Comparison of ENCODE assay signal across 15 cellular contexts in the genomic region with DNA sequence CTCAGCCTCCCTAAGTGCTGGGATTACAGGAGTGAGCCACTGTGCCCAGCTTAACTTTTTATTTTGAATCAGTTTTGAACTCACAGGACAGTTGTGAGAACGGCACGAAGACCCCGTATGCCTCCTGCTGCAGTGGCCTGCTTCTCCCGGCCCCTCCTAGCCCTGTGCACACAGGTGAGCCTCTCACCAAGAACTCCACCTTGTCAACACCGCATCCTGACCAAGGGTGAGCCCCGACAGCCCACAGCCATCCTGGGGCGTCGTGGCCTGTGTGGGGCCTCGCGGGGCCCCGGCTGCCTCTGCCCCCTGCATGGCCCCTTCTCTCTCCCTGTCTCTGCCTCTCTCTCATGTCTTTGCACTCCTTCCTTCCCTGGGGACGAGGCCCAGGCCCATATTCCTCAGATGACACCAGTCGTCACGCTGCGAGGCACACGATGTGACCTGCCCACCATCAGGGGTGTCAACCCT. TPM values are rescaled to one million over a fixed set of nuclear protein-coding genes. Genes with fewer than 3 reads are reported as not detected.
DNase-seq lines count a peak whose midpoint lies in the region; ATAC-seq and TF ChIP-seq lines count a peak whose summit lies in the region.
"Had no signal": no experiment of that assay in that cellular context is flagged by ENCODE, and none has a peak within 500 bp of the region (broad histone marks: within the 10 kb centered on the region; RNA-seq: fewer than 3 reads in every experiment).

No MANE protein-coding gene starts in this region.

- H3K27me3 Mint-ChIP-seq in activated CD4-positive, alpha-beta memory T cell treated with anti-CD3 and anti-CD28 coated beads, Interleukin-2, amount 10 ng/mL, durations not matched to agents 7 days and 5 days, result no peaks in the 10 kb centered on the region
- no peaks in the 10 kb centered on the region for H3K27me3 Mint-ChIP-seq in activated CD4-positive, alpha-beta memory T cell treated with anti-CD3 and anti-CD28 coated beads for 36 hours
- no peaks in the 10 kb centered on the region; the same call in 1 of the 2 replicates for H3K27me3 Mint-ChIP-seq in WTC11 (ENCODE audit: low read depth)
- H3K27me3 Mint-ChIP-seq in memory B cell, result no peaks in the 10 kb centered on the region
- no peaks in the 10 kb centered on the region for H3K27me3 Mint-ChIP-seq in type B pancreatic cell

- POLR2A ChIA-PET in activated CD4-positive, alpha-beta memory T cell treated with anti-CD3 and anti-CD28 coated beads, Interleukin-2, amount 10 ng/mL, durations not matched to agents 7 days and 5 days (lab: Charles Lee), result no interaction called here
- POLR2A ChIA-PET in activated CD4-positive, alpha-beta memory T cell treated with anti-CD3 and anti-CD28 coated beads for 36 hours (lab: Charles Lee), result no interaction called here
- POLR2A ChIA-PET in WTC11 (lab: Charles Lee), result no interaction called here

- CTCF ChIA-PET in activated CD4-positive, alpha-beta memory T cell treated with anti-CD3 and anti-CD28 coated beads, Interleukin-2, amount 10 ng/mL, durations not matched to agents 7 days and 5 days (lab: Charles Lee), result no interaction called here
- CTCF ChIA-PET in activated CD4-positive, alpha-beta memory T cell treated with anti-CD3 and anti-CD28 coated beads for 36 hours (lab: Charles Lee), result no interaction called here
- CTCF ChIA-PET in WTC11 (lab: Charles Lee), result no interaction called here

- H3K4me3 Mint-ChIP-seq in activated CD4-positive, alpha-beta memory T cell treated with anti-CD3 and anti-CD28 coated beads, Interleukin-2, amount 10 ng/mL, durations not matched to agents 7 days and 5 days, result no peak overlapping the region
- H3K4me3 Mint-ChIP-seq in activated CD4-positive, alpha-beta memory T cell treated with anti-CD3 and anti-CD28 coated beads for 36 hours, result no peak overlapping the region
- H3K4me3 Mint-ChIP-seq in WTC11 (no peak overlapping the region), memory B cell (no peak overlapping the region), type B pancreatic cell (peak overlapping the region; percentile 59)

- peak; percentile 2 for DNase-seq in activated CD4-positive, alpha-beta memory T cell treated with anti-CD3 and anti-CD28 coated beads, Interleukin-2, amount 10 ng/mL, durations not matched to agents 7 days and 5 days
- DNase-seq in activated CD4-positive, alpha-beta memory T cell treated with anti-CD3 and anti-CD28 coated beads for 36 hours, result no peak
- DNase-seq in WTC11 (ENCODE audit: low spot score) (no peak), memory B cell (ENCODE audit: low spot score in 2 of 2) (no peak), type B pancreatic cell (ENCODE audit: extremely low spot score, unreplicated experiment) (no peak), NCI-H187 treated with DMSO at 0.1 percent for 48 hours (lab: John Stamatoyannopoulos, UW) (no peak), NCI-H526 (lab: John Stamatoyannopoulos, UW) (no peak)
- DNase-seq: COR-L47, DMS153, NCI-H1436, NCI-H2081, NCI-H2227 treated with DMSO at 0.1 percent for 48 hours, PC-9 had no signal

- H3K27ac Mint-ChIP-seq in activated CD4-positive, alpha-beta memory T cell treated with anti-CD3 and anti-CD28 coated beads, Interleukin-2, amount 10 ng/mL, durations not matched to agents 7 days and 5 days, result no peak overlapping the region
- H3K27ac Mint-ChIP-seq in activated CD4-positive, alpha-beta memory T cell treated with anti-CD3 and anti-CD28 coated beads for 36 hours, result no peak overlapping the region
- H3K27ac Mint-ChIP-seq in WTC11, result peak overlapping the region; percentile 95; the same call in 1 of the 2 replicates
- peak overlapping the region; percentile 18 for H3K27ac Mint-ChIP-seq in memory B cell
- no peak overlapping the region for H3K27ac Mint-ChIP-seq in type B pancreatic cell

- intact Hi-C loops in activated CD4-positive, alpha-beta memory T cell treated with anti-CD3 and anti-CD28 coated beads for 36 hours (cut with micrococcal nuclease), result no loop called here

- TF ChIP-seq CTCF in WTC11 (IDR thresholded peaks at IDR 0.05) (no peak), type B pancreatic cell (conservative IDR thresholded peaks at IDR 0.05) (no peak)

- no peaks in the 10 kb centered on the region for H3K36me3 Mint-ChIP-seq in activated CD4-positive, alpha-beta memory T cell treated with anti-CD3 and anti-CD28 coated beads, Interleukin-2, amount 10 ng/mL, durations not matched to agents 7 days and 5 days (ENCODE audit: low read depth)
- peaks cover 3% of the 10 kb centered on the region for H3K36me3 Mint-ChIP-seq in activated CD4-positive, alpha-beta memory T cell treated with anti-CD3 and anti-CD28 coated beads for 36 hours
- H3K36me3 Mint-ChIP-seq in WTC11 (no peaks in the 10 kb centered on the region), memory B cell (peaks cover 6% of the 10 kb centered on the region), type B pancreatic cell (no peaks in the 10 kb centered on the region)

- peaks cover 4% of the 10 kb centered on the region for H3K4me1 Mint-ChIP-seq in activated CD4-positive, alpha-beta memory T cell treated with anti-CD3 and anti-CD28 coated beads, Interleukin-2, amount 10 ng/mL, durations not matched to agents 7 days and 5 days
- H3K4me1 Mint-ChIP-seq in activated CD4-positive, alpha-beta memory T cell treated with anti-CD3 and anti-CD28 coated beads for 36 hours (ENCODE audit: low read depth), result no peaks in the 10 kb centered on the region
- no peaks in the 10 kb centered on the region for H3K4me1 Mint-ChIP-seq in WTC11
- H3K4me1 Mint-ChIP-seq in memory B cell, result no peaks in the 10 kb centered on the region
- H3K4me1 Mint-ChIP-seq in type B pancreatic cell (ENCODE audit: unreplicated experiment), result peaks cover 13% of the 10 kb centered on the region

- no peaks in the 10 kb centered on the region for H3K9me3 Mint-ChIP-seq in activated CD4-positive, alpha-beta memory T cell treated with anti-CD3 and anti-CD28 coated beads, Interleukin-2, amount 10 ng/mL, durations not matched to agents 7 days and 5 days
- H3K9me3 Mint-ChIP-seq in activated CD4-positive, alpha-beta memory T cell treated with anti-CD3 and anti-CD28 coated beads for 36 hours, result no peaks in the 10 kb centered on the region
- H3K9me3 Mint-ChIP-seq in WTC11, result no peaks in the 10 kb centered on the region
- no peaks in the 10 kb centered on the region for H3K9me3 Mint-ChIP-seq in memory B cell
- H3K9me3 Mint-ChIP-seq in type B pancreatic cell, result no peaks in the 10 kb centered on the region

- ATAC-seq in WTC11 (no peak), memory B cell (ENCODE audit: low read depth) (no peak), HG02798 (IDR thresholded peaks at IDR 0.05; ENCODE audit: poor library complexity, unreplicated experiment) (no peak)

TF ChIP-seq in WTC11, 78 proteins besides CTCF, POLR2A, EP300 and RAD21 (continues in another document):
- TF ChIP-seq, protein P1, sequence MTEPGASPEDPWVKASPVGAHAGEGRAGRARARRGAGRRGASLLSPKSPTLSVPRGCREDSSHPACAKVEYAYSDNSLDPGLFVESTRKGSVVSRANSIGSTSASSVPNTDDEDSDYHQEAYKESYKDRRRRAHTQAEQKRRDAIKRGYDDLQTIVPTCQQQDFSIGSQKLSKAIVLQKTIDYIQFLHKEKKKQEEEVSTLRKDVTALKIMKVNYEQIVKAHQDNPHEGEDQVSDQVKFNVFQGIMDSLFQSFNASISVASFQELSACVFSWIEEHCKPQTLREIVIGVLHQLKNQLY (CRISPR knock-in tag; IDR thresholded peaks at IDR 0.05), result no peak
- no peak for TF ChIP-seq TEAD4 (CRISPR knock-in tag; IDR thresholded peaks at IDR 0.05)

RNA-seq across cellular contexts. Expression of gene GNB1L, which starts 38.8 kb away (rescaled TPM):
- total RNA-seq in activated CD4-positive, alpha-beta memory T cell treated with anti-CD3 and anti-CD28 coated beads, Interleukin-2, amount 10 ng/mL, durations not matched to agents 7 days and 5 days, result 1 to 10 TPM; 7.4 to 8.7 TPM
- 10 to 100 TPM; 11.3 to 12.3 TPM for total RNA-seq in activated CD4-positive, alpha-beta memory T cell treated with anti-CD3 and anti-CD28 coated beads for 36 hours
- total RNA-seq in WTC11 (2021) (18.0 to 21.7 TPM (median 19.4 TPM) in 3 replicates), type B pancreatic cell (ENCODE audit: low replicate concordance) (7.5 and 7.7 TPM in 2 replicates)

RNA-seq across cellular contexts. Expression of gene RTL10, which starts 38.8 kb away (rescaled TPM):
- 10 to 100 TPM; 13.3 to 13.5 TPM for total RNA-seq in activated CD4-positive, alpha-beta memory T cell treated with anti-CD3 and anti-CD28 coated beads, Interleukin-2, amount 10 ng/mL, durations not matched to agents 7 days and 5 days
- total RNA-seq in activated CD4-positive, alpha-beta memory T cell treated with anti-CD3 and anti-CD28 coated beads for 36 hours, result 10 to 100 TPM; 11.5 to 13.5 TPM
- total RNA-seq in WTC11 (2021) (19.2 to 21.5 TPM (median 20.6 TPM) in 3 replicates), type B pancreatic cell (ENCODE audit: low replicate concordance) (28.8 and 39.1 TPM in 2 replicates)

RNA-seq across cellular contexts. Expression of gene TBX1, which starts 55.3 kb away (rescaled TPM):
- not detected for total RNA-seq in activated CD4-positive, alpha-beta memory T cell treated with anti-CD3 and anti-CD28 coated beads, Interleukin-2, amount 10 ng/mL, durations not matched to agents 7 days and 5 days
- not detected for total RNA-seq in activated CD4-positive, alpha-beta memory T cell treated with anti-CD3 and anti-CD28 coated beads for 36 hours
- total RNA-seq in WTC11 (2021), result 7.9 to 12.8 TPM (median 9.3 TPM) in 3 replicates
- 2.4 and 3.4 TPM in 2 replicates for total RNA-seq in type B pancreatic cell (ENCODE audit: low replicate concordance)
- total RNA-seq: H4 had no signal

Comparison
In these comparisons a context has a peak if more than half of its experiments do, and no peak if none do; other contexts are left out.
1. H3K27ac Mint-ChIP-seq: peak in WTC11 (single experiment) and memory B cell (single experiment); none in activated CD4-positive, alpha-beta memory T cell treated with anti-CD3 and anti-CD28 coated beads, Interleukin-2, amount 10 ng/mL, durations not matched to agents 7 days and 5 days (single experiment), activated CD4-positive, alpha-beta memory T cell treated with anti-CD3 and anti-CD28 coated beads for 36 hours (single experiment) and type B pancreatic cell (single experiment).